28 cellular contexts compared by ENCODE assay signal in genomic region chr17:65618516-65618915, GRCh38.
"Had no signal": no experiment of that assay in that cellular context is flagged by ENCODE, and none has a peak within 500 bp of the region (broad histone marks: within the 10 kb centered on the region; RNA-seq: fewer than 3 reads in every experiment).

No MANE protein-coding gene starts in this region.

- H3K36me3 ChIP-seq: heart right ventricle, left lung, lower lobe of right lung, ovary, right atrium auricular region, right lobe of liver, stomach, suprapubic skin, thoracic aorta, tibial artery, upper lobe of right lung had no signal

- H2AFZ ChIP-seq: hepatocyte had no signal

- H3K4me1 ChIP-seq: heart right ventricle, left lung, lower lobe of right lung, right atrium auricular region, right lobe of liver, stomach, suprapubic skin, upper lobe of right lung had no signal

- H3K27ac Mint-ChIP-seq: mesothelial cell of epicardium; naive thymus-derived CD4-positive, alpha-beta T cell; natural killer cell treated with Interleukin-12 subunit alpha and Interleukin-12 subunit beta and Interleukin-15 and Interleukin-18, amount 100 ng/mL, for 72 hours; progenitor cell of endocrine pancreas; stimulated activated naive B cell treated with anti-CD40 and anti-IgM and Interleukin-4, amounts not matched to agents 10 μg/mL and 1 μg/mL and 100 μg/mL, for 72 hours had no signal

- H3K27ac ChIP-seq: heart right ventricle, hepatocyte, left lung, lower lobe of right lung, ovary, right atrium auricular region, right lobe of liver, skin epidermis, stomach, suprapubic skin, thoracic aorta, tibial artery, upper lobe of right lung had no signal

- DNase-seq: heart right ventricle; kidney; left colon; left lung; lower lobe of right lung; mammary epithelial cell; mesenchymal stem cell; naive thymus-derived CD4-positive, alpha-beta T cell; ovary; right lobe of liver; stimulated activated CD4-positive, alpha-beta T cell treated with anti-CD3 and anti-CD28 coated beads, Interleukin-12 subunit alpha, Interleukin-12 subunit beta, amount 100 ng/mL, for 4 hours; stimulated activated CD4-positive, alpha-beta T cell treated with anti-CD3 and anti-CD28 coated beads, Interleukin-15, amount 100 ng/mL, for 24 hours; stimulated activated CD4-positive, alpha-beta T cell treated with anti-CD3 and anti-CD28 coated beads, Interleukin-2, amount 100 ng/mL, for 24 hours; stimulated activated CD4-positive, alpha-beta T cell treated with anti-CD3 and anti-CD28 coated beads, Interleukin-4, amount 100 ng/mL, for 1 hour; stimulated activated naive B cell treated with anti-CD40 and anti-IgM and Interleukin-4, amounts not matched to agents 10 μg/mL and 1 μg/mL and 100 μg/mL, for 72 hours; stimulated activated naive CD8-positive, alpha-beta T cell treated with anti-CD3 and anti-CD28 coated beads, Interleukin-15, Interleukin-2, amounts not matched to agents 100 U/mL and 50 U/mL, for 24 hours; stomach; tibial artery; trophoblast cell; upper lobe of right lung had no signal

- H3K4me1 Mint-ChIP-seq: naive thymus-derived CD4-positive, alpha-beta T cell; stimulated activated naive B cell treated with anti-CD40 and anti-IgM and Interleukin-4, amounts not matched to agents 10 μg/mL and 1 μg/mL and 100 μg/mL, for 72 hours had no signal

- H3K36me3 Mint-ChIP-seq: natural killer cell treated with Interleukin-12 subunit alpha and Interleukin-12 subunit beta and Interleukin-15 and Interleukin-18, amount 100 ng/mL, for 72 hours; stimulated activated naive B cell treated with anti-CD40 and anti-IgM and Interleukin-4, amounts not matched to agents 10 μg/mL and 1 μg/mL and 100 μg/mL, for 72 hours had no signal

- H3K27me3 ChIP-seq: heart right ventricle, hepatocyte, left lung, ovary, right atrium auricular region, right lobe of liver, stomach, suprapubic skin, tibial artery, upper lobe of right lung had no signal

- ATAC-seq: heart right ventricle; left colon; lower lobe of right lung; naive thymus-derived CD4-positive, alpha-beta T cell; natural killer cell treated with Interleukin-12 subunit alpha and Interleukin-12 subunit beta and Interleukin-15 and Interleukin-18, amount 100 ng/mL, for 72 hours; right lobe of liver; stimulated activated naive B cell treated with anti-CD40 and anti-IgM and Interleukin-4, amounts not matched to agents 10 μg/mL and 1 μg/mL and 100 μg/mL, for 72 hours; stimulated activated naive CD8-positive, alpha-beta T cell treated with anti-CD3 and anti-CD28 coated beads, Interleukin-15, Interleukin-2, amounts not matched to agents 100 U/mL and 50 U/mL, for 24 hours; upper lobe of right lung had no signal

- H3K9me3 ChIP-seq: heart right ventricle, left lung, lower lobe of right lung, ovary, right atrium auricular region, right lobe of liver, stomach, suprapubic skin, thoracic aorta, tibial artery, upper lobe of right lung had no signal

- H3K4me3 ChIP-seq: heart right ventricle, hepatocyte, left lung, lower lobe of right lung, ovary, right atrium auricular region, right lobe of liver, skin epidermis, stomach, suprapubic skin, thoracic aorta, tibial artery, upper lobe of right lung had no signal

- H3K79me2 ChIP-seq: hepatocyte had no signal

- H3K4me2 ChIP-seq: hepatocyte had no signal

- H3K27me3 Mint-ChIP-seq: naive thymus-derived CD4-positive, alpha-beta T cell; progenitor cell of endocrine pancreas; stimulated activated naive B cell treated with anti-CD40 and anti-IgM and Interleukin-4, amounts not matched to agents 10 μg/mL and 1 μg/mL and 100 μg/mL, for 72 hours had no signal

- H3K9me3 Mint-ChIP-seq: naive thymus-derived CD4-positive, alpha-beta T cell; natural killer cell treated with Interleukin-12 subunit alpha and Interleukin-12 subunit beta and Interleukin-15 and Interleukin-18, amount 100 ng/mL, for 72 hours had no signal

- H3K4me3 Mint-ChIP-seq: mesothelial cell of epicardium; naive thymus-derived CD4-positive, alpha-beta T cell; natural killer cell treated with Interleukin-12 subunit alpha and Interleukin-12 subunit beta and Interleukin-15 and Interleukin-18, amount 100 ng/mL, for 72 hours; stimulated activated naive B cell treated with anti-CD40 and anti-IgM and Interleukin-4, amounts not matched to agents 10 μg/mL and 1 μg/mL and 100 μg/mL, for 72 hours had no signal
